8 cellular contexts compared by ENCODE assay signal in the genomic region with DNA sequence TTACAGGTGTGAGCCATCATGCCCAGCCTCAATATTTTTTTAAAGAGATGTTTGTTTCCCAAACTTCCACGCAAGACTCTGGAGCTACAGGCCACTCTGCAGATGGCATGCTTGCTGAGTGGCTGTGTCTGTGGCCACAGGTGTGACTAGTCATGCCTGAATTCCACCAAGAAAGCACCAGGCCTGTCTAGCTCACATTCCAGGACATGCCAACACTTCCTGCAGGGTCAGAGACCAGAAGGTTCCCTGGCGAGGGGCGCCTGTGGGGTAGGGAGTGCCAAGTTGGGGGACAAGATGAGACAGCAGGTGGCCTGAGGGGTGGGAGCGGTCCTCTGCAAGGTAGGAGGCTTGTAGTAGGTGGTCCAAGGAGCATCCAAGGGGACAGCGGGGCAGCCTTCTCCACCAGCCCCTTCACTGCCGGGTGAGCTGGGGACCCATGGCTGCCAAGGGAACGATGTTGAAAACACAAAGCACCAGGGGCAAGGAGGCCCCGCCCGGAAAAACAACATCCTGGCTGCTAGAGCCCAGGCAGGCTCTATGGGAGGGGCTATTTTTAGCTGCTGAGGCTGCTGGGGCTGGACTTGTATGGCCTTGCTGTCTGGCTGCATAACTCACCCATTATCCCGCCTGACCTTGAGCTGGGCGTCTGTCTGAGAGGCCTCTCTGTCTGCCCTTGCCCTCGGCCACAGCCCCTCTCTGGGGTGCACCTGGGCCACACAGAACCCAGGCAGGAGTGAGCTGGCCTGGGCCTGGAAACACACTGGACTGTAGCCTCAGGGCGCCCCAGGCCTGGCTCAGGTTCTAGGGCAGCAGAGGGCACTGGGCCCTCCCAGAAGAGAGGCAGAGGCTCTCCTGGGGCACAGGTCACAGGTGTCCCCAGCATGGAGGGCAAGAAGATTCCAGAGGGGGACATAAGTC. TPM values are rescaled to one million over a fixed set of nuclear protein-coding genes. Genes with fewer than 3 reads are reported as not detected.
DNase-seq lines count a peak whose midpoint lies in the region; ATAC-seq and TF ChIP-seq lines count a peak whose summit lies in the region.

No MANE protein-coding gene starts in this region.

- H2AFZ ChIP-seq in KMS-11 (ENCODE audit: low read depth), result peak overlapping the region; percentile 15; the same call in 1 of the 2 replicates

- peak overlapping the region; percentile 67 for H3K4me2 ChIP-seq in KMS-11

- peak overlapping the region; percentile 89 for H3K27ac ChIP-seq in KMS-11

- H3K4me1 ChIP-seq in KMS-11 (ENCODE audit: low read depth, poor library complexity, severe bottlenecking), result peaks cover 33% of the 10 kb centered on the region

- H3K4me3 Mint-ChIP-seq in activated T-cell treated with anti-CD3 and anti-CD28 coated beads, Interleukin-2, amount 50 U/mL, for 24 hours, result no peak overlapping the region

- intact Hi-C loops in posterior vena cava (cut with DNase I), result no loop called here

- in situ Hi-C loops in G401 (cut with HindIII; ENCODE audit: low sequenced_read_pairs), result no loop called here

- peak overlapping the region; percentile 49; the same call in 1 of the 2 replicates for H3K9ac ChIP-seq in KMS-11

- no peaks in the 10 kb centered on the region for H3K27me3 ChIP-seq in KMS-11 (ENCODE audit: insufficient read depth, low read depth)

- DNase-seq in AG20443 (ENCODE audit: low spot score) (peak; percentile 90), fibroblast of villous mesenchyme (ENCODE audit: low read depth) (peak; percentile 84), posterior vena cava (ENCODE audit: low spot score) (peak; percentile 95), G401 (ENCODE audit: low spot score) (no peak)
- DNase-seq in activated T-cell treated with anti-CD3 and anti-CD28 coated beads, Interleukin-2, amount 50 U/mL, for 24 hours, result no peak

- peaks cover 23% of the 10 kb centered on the region for H3K79me2 ChIP-seq in KMS-11 (ENCODE audit: insufficient read depth, low read depth)

- H3K9me3 Mint-ChIP-seq in activated T-cell treated with anti-CD3 and anti-CD28 coated beads, Interleukin-2, amount 50 U/mL, for 24 hours, result no peaks in the 10 kb centered on the region

- H4K20me1 ChIP-seq in KMS-11 (ENCODE audit: insufficient read depth), result no peaks in the 10 kb centered on the region

- TF ChIP-seq CTCF in KMS-11 (conservative IDR thresholded peaks at IDR 0.05; ENCODE audit: low read depth, low read length) (no peak), fibroblast of villous mesenchyme (IDR thresholded peaks at IDR 0.05; ENCODE audit: insufficient read depth, low read depth, low read length) (no peak)

- H3K4me3 ChIP-seq in KMS-11 (IDR thresholded peaks at IDR 0.05; ENCODE audit: insufficient read depth, low read depth, low read length) (no peak overlapping the region), fibroblast of villous mesenchyme (ENCODE audit: low read depth, low read length) (no peak overlapping the region)

- no peak for ATAC-seq in GM18909 (IDR thresholded peaks at IDR 0.05; ENCODE audit: poor library complexity, unreplicated experiment)
- ATAC-seq in GM18520 (IDR thresholded peaks at IDR 0.05; ENCODE audit: unreplicated experiment), result no peak

- H3K27ac Mint-ChIP-seq in activated T-cell treated with anti-CD3 and anti-CD28 coated beads, Interleukin-2, amount 50 U/mL, for 24 hours, result peak overlapping the region; percentile 63

- H3K27me3 Mint-ChIP-seq in activated T-cell treated with anti-CD3 and anti-CD28 coated beads, Interleukin-2, amount 50 U/mL, for 24 hours, result no peaks in the 10 kb centered on the region

- H3K36me3 ChIP-seq in KMS-11 (ENCODE audit: insufficient read depth), result no peaks in the 10 kb centered on the region

- peaks cover 38% of the 10 kb centered on the region for H3K4me1 Mint-ChIP-seq in activated T-cell treated with anti-CD3 and anti-CD28 coated beads, Interleukin-2, amount 50 U/mL, for 24 hours (ENCODE audit: low read depth)

- H3K36me3 Mint-ChIP-seq in activated T-cell treated with anti-CD3 and anti-CD28 coated beads, Interleukin-2, amount 50 U/mL, for 24 hours (ENCODE audit: low read depth), result peaks cover 25% of the 10 kb centered on the region

RNA-seq across cellular contexts. Expression of a gene that starts 5.7 kb away (rescaled TPM):
- 13.5 and 15.1 TPM in 2 replicates for total RNA-seq in fibroblast of villous mesenchyme
- total RNA-seq in posterior vena cava, result 10 to 100 TPM; 60.8 to 70.9 TPM
- total RNA-seq in G401 (2014; rRNA removed; shearing (Covaris generic)), result 2.1 and 2.7 TPM in 2 replicates

RNA-seq across cellular contexts. Expression of a gene that starts 17.6 kb away (rescaled TPM):
- total RNA-seq in fibroblast of villous mesenchyme (18.4 and 26.8 TPM in 2 replicates), posterior vena cava (100 to 1,000 TPM in 1 of 2 donors, 10 to 100 TPM in 1; 75.8 to 111 TPM)
- 18.6 and 18.7 TPM in 2 replicates for total RNA-seq in G401 (2014; rRNA removed; shearing (Covaris generic))

RNA-seq across cellular contexts. Expression of a gene that starts 24.1 kb away (rescaled TPM):
- total RNA-seq in fibroblast of villous mesenchyme, result 21.9 and 22.5 TPM in 2 replicates
- 10 to 100 TPM; 12.8 to 15.7 TPM for total RNA-seq in posterior vena cava
- total RNA-seq in G401 (2014; rRNA removed; shearing (Covaris generic)), result 37.5 and 41.7 TPM in 2 replicates

RNA-seq across cellular contexts. Expression of a gene that starts 28.5 kb away (rescaled TPM):
- total RNA-seq in fibroblast of villous mesenchyme, result 0.86 and 1.6 TPM in 2 replicates
- total RNA-seq in posterior vena cava, result 10 to 100 TPM in 1 of 2 donors, 1 to 10 TPM in 1; 7.3 to 15.1 TPM
- total RNA-seq in G401 (2014; rRNA removed; shearing (Covaris generic)), result 2.8 and 6.0 TPM in 2 replicates

RNA-seq across cellular contexts. Expression of a gene that starts 32.0 kb away (rescaled TPM):
- total RNA-seq in fibroblast of villous mesenchyme, result 33.7 and 45.1 TPM in 2 replicates
- total RNA-seq in posterior vena cava, result 10 to 100 TPM; 49.3 to 55.5 TPM
- total RNA-seq in G401 (2014; rRNA removed; shearing (Covaris generic)), result 102 and 134 TPM in 2 replicates

Comparison
In these comparisons a context has a peak if more than half of its experiments do, and no peak if none do; other contexts are left out.
1. DNase-seq: peak in AG20443 (single experiment), fibroblast of villous mesenchyme (single experiment) and posterior vena cava (single experiment); none in activated T-cell treated with anti-CD3 and anti-CD28 coated beads, Interleukin-2, amount 50 U/mL, for 24 hours (single experiment) and G401 (single experiment).